In genomic region chr20:36574278-36575065, GRCh38 we compare ENCODE assay signal across 8 cellular contexts. TPM values are rescaled to one million over a fixed set of nuclear protein-coding genes. Genes with fewer than 3 reads are reported as not detected.
A peak's percentile ranks its signal among the peaks of the same experiment; 100 is the strongest.
DNase-seq lines count a peak whose midpoint lies in the region; ATAC-seq and TF ChIP-seq lines count a peak whose summit lies in the region.

No MANE protein-coding gene starts in this region.

- peak overlapping the region; percentile 100 for H3K9ac ChIP-seq in Loucy (ENCODE audit: low read depth, low read length, poor library complexity, severe bottlenecking)

- TF ChIP-seq CTCF in Loucy (conservative IDR thresholded peaks at IDR 0.05; ENCODE audit: low read length) (no peak), dorsolateral prefrontal cortex (IDR thresholded peaks at IDR 0.05 in 54 of 56, conservative IDR thresholded peaks at IDR 0.05 in 2 of 56; ENCODE audit: low read depth in 1 of 56, partially characterized antibody in 56 of 56) (peak in 1 of 56 donors; percentile 16)

- H3K27me3 ChIP-seq in Loucy (ENCODE audit: insufficient read depth, low read length, poor library complexity, severe bottlenecking) (peaks cover 6% of the 10 kb centered on the region), dorsolateral prefrontal cortex (peaks cover 0 to 16% (median 0%) of the 10 kb centered on the region in 45 donors)

- H3K79me2 ChIP-seq in Loucy (ENCODE audit: insufficient read depth, low read length): peaks cover 54% of the 10 kb centered on the region

- DNase-seq in EH (ENCODE audit: low read depth) (peak; percentile 53), dorsolateral prefrontal cortex (peak in 1 of 10 donors; percentile 26), lung microvascular endothelial cell (ENCODE audit: low read depth in 2 of 2) (peak; percentile 40 to 69)
- peak; percentile 25 to 34 for DNase-seq in activated CD4-positive, alpha-beta T cell treated with anti-CD3 and anti-CD28 coated beads for 24 hours (ENCODE audit: low read depth in 2 of 2)
- DNase-seq in stimulated activated CD8-positive, alpha-beta memory T cell treated with anti-CD3 and anti-CD28 coated beads, Interleukin-4, amount 100 ng/mL, for 48 hours: peak; percentile 63

- H2AFZ ChIP-seq in Loucy (ENCODE audit: low read length): peak overlapping the region; percentile 81

- H3K9me2 ChIP-seq in Loucy (replicated peaks; ENCODE audit: low read depth, low read length): no peaks in the 10 kb centered on the region

- intact Hi-C loops in dorsolateral prefrontal cortex (cut with DNase I): no loop called here

- ATAC-seq in HG03457 (IDR thresholded peaks at IDR 0.05; ENCODE audit: unreplicated experiment) (no peak), GM19467 (IDR thresholded peaks at IDR 0.05; ENCODE audit: unreplicated experiment) (no peak)

- H3K27ac ChIP-seq in dorsolateral prefrontal cortex: peak overlapping the region in 28 of 59 donors; percentile 21 to 88 (median 68)

- peak overlapping the region; percentile 89 for H3K4me2 ChIP-seq in Loucy (ENCODE audit: low read depth, low read length, poor library complexity, severe bottlenecking)

- peaks cover 41% of the 10 kb centered on the region for H3K4me1 ChIP-seq in Loucy (ENCODE audit: insufficient read depth, low read length, poor library complexity, severe bottlenecking)

- H3F3A ChIP-seq in Loucy (ENCODE audit: low read depth): peaks cover 18% of the 10 kb centered on the region

- H3K9me3 ChIP-seq in Loucy (ENCODE audit: insufficient read depth, low read depth, low read length): no peaks in the 10 kb centered on the region

- H3K4me3 ChIP-seq in Loucy (ENCODE audit: low read length, poor library complexity, severe bottlenecking) (peak overlapping the region; percentile 99), dorsolateral prefrontal cortex (peak overlapping the region; percentile 37 to 78 (median 66))

- peaks cover 12% of the 10 kb centered on the region; the same call in 1 of the 2 replicates for H3K36me3 ChIP-seq in Loucy (ENCODE audit: insufficient read depth, low read length)

- H4K20me1 ChIP-seq in Loucy (ENCODE audit: insufficient read depth, low read length, poor library complexity, severe bottlenecking): peaks cover 34% of the 10 kb centered on the region

RNA-seq across cellular contexts. Expression of gene TGIF2, which starts 1.1 kb away (rescaled TPM):
- total RNA-seq in dorsolateral prefrontal cortex (1 to 10 TPM in 119 of 120 experiments, under 1 TPM in 1; 0.83 to 9.9 (median 3.3) TPM), lung microvascular endothelial cell (15.5 and 22.0 TPM in 2 replicates)

RNA-seq across cellular contexts. Expression of gene RAB5IF, which starts 31.1 kb away (rescaled TPM):
- total RNA-seq in dorsolateral prefrontal cortex (10 to 100 TPM; 26.9 to 62.3 (median 46.7) TPM), lung microvascular endothelial cell (73.2 and 77.0 TPM in 2 replicates)

RNA-seq across cellular contexts. Expression of gene MYL9, which starts 33.2 kb away (rescaled TPM):
- total RNA-seq in dorsolateral prefrontal cortex (100 to 1,000 TPM in 8 of 120 experiments, 10 to 100 TPM in 111, 1 to 10 TPM in 1; 8.1 to 407 (median 27.4) TPM), lung microvascular endothelial cell (0.60 and 1.1 TPM in 2 replicates)
